In genomic region chr22:39732625-39733024, GRCh38 we compare ENCODE assay signal across 2 cellular contexts.
TF ChIP-seq lines count a peak whose summit lies in the region.

No MANE protein-coding gene starts in this region.

TF ChIP-seq in H1, 55 proteins besides CTCF, POLR2A, EP300 and RAD21 (continued from another document):
- TF ChIP-seq NANOG (IDR thresholded peaks at IDR 0.05; ENCODE audit: insufficient read depth, low read depth, low read length, poor library complexity, severe bottlenecking) (no peak), CHD2 (IDR thresholded peaks at IDR 0.05; ENCODE audit: low read length) (no peak), YY1 (IDR thresholded peaks at IDR 0.05; ENCODE audit: low read depth, low read length) (no peak), E2F6 (IDR thresholded peaks at IDR 0.05) (no peak), SP2 (IDR thresholded peaks at IDR 0.05; ENCODE audit: low read length) (no peak), SIN3A (conservative IDR thresholded peaks at IDR 0.05 in 1 of 2, IDR thresholded peaks at IDR 0.05 in 1 of 2; ENCODE audit: low read depth in 1 of 2, low read length in 2 of 2) (no peak), NRF1 (IDR thresholded peaks at IDR 0.05; ENCODE audit: low read depth, low read length) (no peak), CBX5 (IDR thresholded peaks at IDR 0.05; ENCODE audit: low read depth, low read length) (no peak), JUN (IDR thresholded peaks at IDR 0.05; ENCODE audit: low read depth, low read length) (no peak), ATF2 (IDR thresholded peaks at IDR 0.05; ENCODE audit: low read length) (no peak), PHF8 (conservative IDR thresholded peaks at IDR 0.05; ENCODE audit: low read depth, low read length) (no peak)

TF ChIP-seq in HepG2, 621 proteins besides CTCF, POLR2A, EP300 and RAD21:
- no peak for TF ChIP-seq HMGXB3 (CRISPR knock-in tag; IDR thresholded peaks at IDR 0.05; ENCODE audit: borderline replicate concordance)
- TF ChIP-seq HOXA3 (CRISPR knock-in tag; IDR thresholded peaks at IDR 0.05) = no peak
- no peak for TF ChIP-seq MYC (CRISPR knock-in tag; IDR thresholded peaks at IDR 0.05; ENCODE audit: borderline replicate concordance)
- TF ChIP-seq ZNF136 (CRISPR knock-in tag; IDR thresholded peaks at IDR 0.05; ENCODE audit: low read depth) = no peak
- TF ChIP-seq ZNF616 (CRISPR knock-in tag; IDR thresholded peaks at IDR 0.05; ENCODE audit: low read depth) = no peak
- TF ChIP-seq DBP (CRISPR knock-in tag; IDR thresholded peaks at IDR 0.05; ENCODE audit: not compliant biosample characterization) = no peak
- TF ChIP-seq KDM4B (CRISPR knock-in tag; IDR thresholded peaks at IDR 0.05) = no peak
- no peak for TF ChIP-seq ZNF598 (CRISPR knock-in tag; IDR thresholded peaks at IDR 0.05; ENCODE audit: borderline replicate concordance)
- no peak for TF ChIP-seq NFYB (CRISPR knock-in tag; IDR thresholded peaks at IDR 0.05)
- TF ChIP-seq ZNF556 (CRISPR knock-in tag; IDR thresholded peaks at IDR 0.05; ENCODE audit: borderline replicate concordance) = no peak
- no peak for TF ChIP-seq EED (CRISPR knock-in tag; IDR thresholded peaks at IDR 0.05)
- no peak for TF ChIP-seq ZFY (CRISPR knock-in tag; IDR thresholded peaks at IDR 0.05)
